Comparison of ENCODE assay signal across 11 cellular contexts in the genomic region with DNA sequence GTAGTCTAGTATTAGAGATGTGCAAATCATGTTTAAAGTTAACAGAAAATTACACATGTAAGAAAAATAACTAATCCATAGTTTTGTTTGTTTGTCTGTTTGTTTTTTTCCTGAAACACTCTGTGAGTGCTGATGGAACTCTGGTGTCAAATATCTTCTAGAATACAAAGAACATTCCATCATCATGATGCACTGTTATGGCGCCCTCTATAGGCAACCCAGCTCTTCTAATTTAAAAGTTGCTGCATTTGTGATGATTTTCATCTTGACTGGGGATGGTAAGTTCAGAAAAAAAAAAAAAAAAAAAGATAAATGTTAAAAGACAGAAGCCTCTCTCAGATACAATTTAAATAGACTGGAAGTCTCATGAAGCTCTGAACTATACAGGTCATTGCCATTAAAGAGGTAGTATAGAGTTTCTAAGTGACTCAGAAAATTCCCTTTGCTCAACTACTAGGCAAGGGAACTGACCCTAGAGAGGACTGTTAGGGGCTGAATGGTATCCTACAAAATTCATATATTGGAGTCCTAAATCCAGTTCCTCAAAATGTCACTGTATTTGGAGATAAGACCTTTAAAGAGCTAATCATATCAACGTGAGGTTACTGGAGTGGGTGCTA.
DNase-seq lines count a peak whose midpoint lies in the region; ATAC-seq and TF ChIP-seq lines count a peak whose summit lies in the region.
"Had no signal": no experiment of that assay in that cellular context is flagged by ENCODE, and none has a peak within 500 bp of the region (broad histone marks: within the 10 kb centered on the region; RNA-seq: fewer than 3 reads in every experiment).

No MANE protein-coding gene starts in this region.

- 30 to 56% methylated on average over 1 to 2 of the region's 2 CpGs for WGBS in gastroesophageal sphincter (ENCODE audit: low coverage in 1 of 2), 2 donors

- no peaks in the 10 kb centered on the region for H3K27me3 ChIP-seq in tibial artery
- H3K27me3 ChIP-seq in gastroesophageal sphincter: no peaks in the 10 kb centered on the region

- H3K9me3 ChIP-seq in tibial artery (no peaks in the 10 kb centered on the region), gastroesophageal sphincter (no peaks in the 10 kb centered on the region)

- no peak for TF ChIP-seq EP300 in gastroesophageal sphincter (IDR thresholded peaks at IDR 0.05)

- TF ChIP-seq POLR2A in gastroesophageal sphincter (IDR thresholded peaks at IDR 0.05): no peak

- H3K36me3 ChIP-seq in tibial artery: no peaks in the 10 kb centered on the region
- H3K36me3 ChIP-seq in gastroesophageal sphincter: no peaks in the 10 kb centered on the region

- intact Hi-C loops in tibial artery (cut with DNase I; ENCODE audit: low total_unique reads): no loop called here

- ATAC-seq in gastroesophageal sphincter: no peak

- TF ChIP-seq CTCF in fibroblast of mammary gland (conservative IDR thresholded peaks at IDR 0.05; ENCODE audit: control insufficient read depth, insufficient read depth, low read depth, low read length): peak; percentile 35
- TF ChIP-seq CTCF in tibial artery (IDR thresholded peaks at IDR 0.05): no peak
- no peak for TF ChIP-seq CTCF in gastroesophageal sphincter (IDR thresholded peaks at IDR 0.05)

- DNase-seq in NCI-H748 (lab: John Stamatoyannopoulos, UW; ENCODE audit: unreplicated experiment): peak; percentile 33
- no peak for DNase-seq in NCI-H748 treated with DMSO at 0.1 percent for 48 hours (lab: John Stamatoyannopoulos, UW)
- peak; percentile 56 for DNase-seq in RKO (ENCODE audit: low spot score)
- peak; percentile 22 for DNase-seq in fibroblast of mammary gland (ENCODE audit: low read depth)
- DNase-seq in retina: peak; percentile 39
- no peak for DNase-seq in activated CD8-positive, alpha-beta memory T cell treated with anti-CD3 and anti-CD28 coated beads, Interleukin-2, amount 50 U/mL, for 4 hours
- no peak for DNase-seq in tibial artery
- DNase-seq: activated naive CD8-positive, alpha-beta T cell treated with anti-CD3 and anti-CD28 coated beads for 36 hours; RPMI8226; stimulated activated CD4-positive, alpha-beta T cell treated with anti-CD3 and anti-CD28 coated beads, Interleukin-2, amount 100 ng/mL, for 48 hours had no signal

- H3K4me1 ChIP-seq in tibial artery (no peaks in the 10 kb centered on the region), gastroesophageal sphincter (no peaks in the 10 kb centered on the region)

- H3K4me3 ChIP-seq in fibroblast of mammary gland (ENCODE audit: control insufficient read depth, low read depth, low read length) (no peak overlapping the region), tibial artery (no peak overlapping the region), gastroesophageal sphincter (no peak overlapping the region)

- H3K27ac ChIP-seq in tibial artery (no peak overlapping the region), gastroesophageal sphincter (no peak overlapping the region)

Comparison
In these comparisons a context has a peak if more than half of its experiments do, and no peak if none do; other contexts are left out.
1. DNase-seq: peak in NCI-H748 (single experiment), RKO (single experiment), fibroblast of mammary gland (single experiment) and retina (single experiment); none in NCI-H748 treated with DMSO at 0.1 percent for 48 hours (single experiment), activated CD8-positive, alpha-beta memory T cell treated with anti-CD3 and anti-CD28 coated beads, Interleukin-2, amount 50 U/mL, for 4 hours (single experiment) and tibial artery (0 of 2).